In the genomic region with DNA sequence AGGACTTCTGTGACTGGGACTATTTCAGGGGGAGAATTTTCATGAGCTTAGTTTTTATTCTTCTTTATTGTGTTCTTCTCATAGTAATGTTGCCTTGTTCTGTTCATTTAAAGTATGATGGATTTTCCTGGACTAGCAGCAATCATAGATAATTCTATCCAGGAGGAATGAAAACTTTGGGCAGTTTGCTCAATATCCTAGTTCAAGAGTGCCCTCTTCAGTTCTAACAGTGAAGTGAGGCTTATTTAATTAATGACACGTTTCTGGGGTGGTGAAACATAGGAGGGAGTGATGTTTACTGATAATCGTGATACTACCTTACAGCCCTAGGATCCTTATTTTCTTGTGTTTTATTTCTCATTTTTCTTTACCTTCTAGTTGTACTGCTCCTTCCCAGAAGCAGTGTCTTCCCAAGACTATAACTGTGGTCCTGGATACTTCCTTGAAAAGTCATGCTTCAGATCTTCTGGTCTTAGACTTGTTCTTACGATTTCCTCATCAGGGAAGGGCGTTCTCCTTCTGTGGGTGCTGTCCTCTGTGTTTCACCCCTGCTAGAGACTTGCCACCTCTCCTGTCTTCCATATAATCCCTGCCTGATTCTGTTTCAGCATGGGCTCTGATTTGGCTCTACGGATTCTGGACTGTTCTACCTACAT, we compare ENCODE assay signal across 8 cellular contexts. TPM values are rescaled to one million over a fixed set of nuclear protein-coding genes. Genes with fewer than 3 reads are reported as not detected.
DNase-seq lines count a peak whose midpoint lies in the region; ATAC-seq and FAIRE-seq lines count a peak whose summit lies in the region.

No MANE protein-coding gene starts in this region.

- ATAC-seq in Right ventricle myocardium inferior (peak; percentile 56), HG02884 (IDR thresholded peaks at IDR 0.05; ENCODE audit: unreplicated experiment) (no peak)

- intact Hi-C loops in Right ventricle myocardium inferior (cut with DNase I) (loop anchor here (1.0 to 10.0 kb wide), 3 partner anchors 205 to 456 kb away; no protein-coding TSS in a partner anchor), cardiac septum (cut with DNase I) (loop anchor here (2.0 to 5.0 kb wide), 2 partner anchors 206 to 455 kb away; a partner anchor contains a TSS)

- DNase-seq in Right ventricle myocardium inferior (ENCODE audit: missing footprints) (no peak), cardiac septum (ENCODE audit: low spot score) (no peak), NCI-H1092 treated with DMSO at 0.1 percent for 48 hours (lab: John Stamatoyannopoulos, UW) (peak; percentile 9), astrocyte of the hippocampus (ENCODE audit: low read depth, low spot score) (peak; percentile 64), NCI-H524 treated with DMSO at 0.1 percent for 48 hours (lab: John Stamatoyannopoulos, UW) (no peak)
- no peak for DNase-seq in NK-92 treated with Interleukin-12 subunit alpha and Interleukin-12 subunit beta, amount 100 ng/mL, for 24 hours (lab: John Stamatoyannopoulos, UW)

- peak; percentile 95 for FAIRE-seq in islet of Langerhans (lab: Jason Lieb, UNC)

RNA-seq across cellular contexts. Expression of a gene that starts 57.4 kb away (rescaled TPM):
- 0.43 TPM for total RNA-seq in Right ventricle myocardium inferior
- 0.62 TPM for total RNA-seq in cardiac septum

Comparison
In these comparisons a context has a peak if more than half of its experiments do, and no peak if none do; other contexts are left out.
1. DNase-seq: peak in NCI-H1092 treated with DMSO at 0.1 percent for 48 hours (single experiment) and astrocyte of the hippocampus (single experiment); none in Right ventricle myocardium inferior (single experiment), cardiac septum (single experiment), NCI-H524 treated with DMSO at 0.1 percent for 48 hours (single experiment) and NK-92 treated with Interleukin-12 subunit alpha and Interleukin-12 subunit beta, amount 100 ng/mL, for 24 hours (single experiment).